Comparison of ENCODE assay signal across 18 cellular contexts in genomic region chr5:16869821-16870796, GRCh38.
A peak's percentile ranks its signal among the peaks of the same experiment; 100 is the strongest.
DNase-seq lines count a peak whose midpoint lies in the region; ATAC-seq, FAIRE-seq and TF ChIP-seq lines count a peak whose summit lies in the region.
"Had no signal": no experiment of that assay in that cellular context is flagged by ENCODE, and none has a peak within 500 bp of the region (broad histone marks: within the 10 kb centered on the region; RNA-seq: fewer than 3 reads in every experiment).

No MANE protein-coding gene starts in this region.

- WGBS in K562 (ENCODE audit: insufficient coverage, low coverage, missing lambda C conversion rate): 1% methylated on average over 15 of the region's 15 CpGs
- WGBS in heart right ventricle, 2 donors: 93% methylated on average over 15 of the region's 15 CpGs

- no peaks in the 10 kb centered on the region for H3K79me2 ChIP-seq in K562 (ENCODE audit: control insufficient read depth, insufficient read depth, low read length)

- H3K9me1 ChIP-seq in K562 (ENCODE audit: control insufficient read depth, insufficient read depth, low read length): no peaks in the 10 kb centered on the region

- H3K4me1 ChIP-seq in K562 (replicated peaks in 1 of 2; ENCODE audit: control insufficient read depth in 2 of 2, insufficient read depth in 2 of 2, low read length in 2 of 2) (no peaks in the 10 kb centered on the region), heart right ventricle (peaks cover 0 to 10% (median 5%) of the 10 kb centered on the region in 9 donors)

- no TSS peak for BruUV-seq in K562 (replicated peaks; lab: Mats Ljungman, UMichigan)

- H3K36me3 ChIP-seq in K562 (ENCODE audit: control insufficient read depth, insufficient read depth, low read length) (no peaks in the 10 kb centered on the region), heart right ventricle (peaks cover 0 to 7% (median 0%) of the 10 kb centered on the region in 9 donors)
- H3K36me3 ChIP-seq: upper lobe of right lung had no signal

- POLR2A ChIA-PET in K562 (lab: Yijun Ruan, JAX): no interaction called here

- TF ChIP-seq POLR2A in K562 (conservative IDR thresholded peaks at IDR 0.05): no peak

- CTCF ChIA-PET in K562 (lab: Yijun Ruan, JAX; ENCODE audit: low intra/inter-chr PET ratio): no interaction called here

- H3K27me3 Mint-ChIP-seq in activated T-cell treated with anti-CD3 and anti-CD28 coated beads, Interleukin-2, amount 50 U/mL, for 24 hours: no peaks in the 10 kb centered on the region
- H3K27me3 Mint-ChIP-seq: B cell; stimulated activated naive B cell treated with anti-CD40 and anti-IgM and Interleukin-4, amounts not matched to agents 10 μg/mL and 1 μg/mL and 100 μg/mL, for 72 hours had no signal

- H3K4me2 ChIP-seq in K562 (ENCODE audit: insufficient read depth, low read length): no peak overlapping the region

- in situ Hi-C loops in K562 (cut with MboI): no loop called here

- H3K4me3 Mint-ChIP-seq in activated T-cell treated with anti-CD3 and anti-CD28 coated beads, Interleukin-2, amount 50 U/mL, for 24 hours: no peak overlapping the region
- H3K4me3 Mint-ChIP-seq: B cell; stimulated activated naive B cell treated with anti-CD40 and anti-IgM and Interleukin-4, amounts not matched to agents 10 μg/mL and 1 μg/mL and 100 μg/mL, for 72 hours had no signal

- H3K27me3 ChIP-seq in K562 (ENCODE audit: control insufficient read depth in 2 of 2, insufficient read depth in 2 of 2, low read length in 2 of 2): peaks cover 0 to 8% of the 10 kb centered on the region in 2 experiments; a peak in 3 of 5 replicates
- H3K27me3 ChIP-seq in heart right ventricle: no peaks in the 10 kb centered on the region
- H3K27me3 ChIP-seq: upper lobe of right lung had no signal

- intact Hi-C loops in K562 (cut with micrococcal nuclease) (no loop called here), heart right ventricle (cut with DNase I) (no loop called here)

- no peak for TF ChIP-seq RAD21 in K562 (CRISPR knock-in tag; conservative IDR thresholded peaks at IDR 0.05 in 1 of 2, IDR thresholded peaks at IDR 0.05 in 1 of 2)

- no peaks in the 10 kb centered on the region for H4K20me1 ChIP-seq in K562 (replicated peaks; ENCODE audit: control insufficient read depth, insufficient read depth, low read length)

- H3K9me3 ChIP-seq in K562 (replicated peaks; ENCODE audit: control insufficient read depth, insufficient read depth, low read depth, low read length) (no peaks in the 10 kb centered on the region), heart right ventricle (peaks cover 0 to 18% (median 0%) of the 10 kb centered on the region in 11 donors)
- H3K9me3 ChIP-seq: upper lobe of right lung had no signal

- H3K36me3 Mint-ChIP-seq in activated T-cell treated with anti-CD3 and anti-CD28 coated beads, Interleukin-2, amount 50 U/mL, for 24 hours (ENCODE audit: low read depth): no peaks in the 10 kb centered on the region

- H3K4me3 ChIP-seq in K562 (no peak overlapping the region), heart right ventricle (no peak overlapping the region)
- H3K4me3 ChIP-seq: lung, upper lobe of right lung had no signal

- H3K27ac Mint-ChIP-seq in activated T-cell treated with anti-CD3 and anti-CD28 coated beads, Interleukin-2, amount 50 U/mL, for 24 hours: no peak overlapping the region
- H3K27ac Mint-ChIP-seq: B cell; stimulated activated naive B cell treated with anti-CD40 and anti-IgM and Interleukin-4, amounts not matched to agents 10 μg/mL and 1 μg/mL and 100 μg/mL, for 72 hours had no signal

- H3K4me1 Mint-ChIP-seq in activated T-cell treated with anti-CD3 and anti-CD28 coated beads, Interleukin-2, amount 50 U/mL, for 24 hours (ENCODE audit: low read depth): no peaks in the 10 kb centered on the region
- H3K4me1 Mint-ChIP-seq: B cell; stimulated activated naive B cell treated with anti-CD40 and anti-IgM and Interleukin-4, amounts not matched to agents 10 μg/mL and 1 μg/mL and 100 μg/mL, for 72 hours had no signal

- TF ChIP-seq EP300 in K562 (IDR thresholded peaks at IDR 0.05; ENCODE audit: low read length): no peak

- H3K9me3 Mint-ChIP-seq in activated T-cell treated with anti-CD3 and anti-CD28 coated beads, Interleukin-2, amount 50 U/mL, for 24 hours: peaks cover 3% of the 10 kb centered on the region

- no peak overlapping the region for H3K9ac ChIP-seq in K562 (ENCODE audit: insufficient read depth in 1 of 2, low read depth in 2 of 2, low read length in 2 of 2)

- no peak for ATAC-seq in K562
- no peak for ATAC-seq in HG03439 (IDR thresholded peaks at IDR 0.05; ENCODE audit: unreplicated experiment)
- no peak for ATAC-seq in heart right ventricle
- ATAC-seq: sciatic nerve; stimulated activated naive B cell treated with anti-CD40 and anti-IgM and Interleukin-4, amounts not matched to agents 10 μg/mL and 1 μg/mL and 100 μg/mL, for 72 hours; upper lobe of right lung had no signal

- H2AFZ ChIP-seq in K562 (ENCODE audit: low read depth, low read length): no peak overlapping the region

- DNase-seq in EH (ENCODE audit: low read depth): peak; percentile 69
- DNase-seq in LoVo (ENCODE audit: low spot score): peak; percentile 69
- DNase-seq in K562 (ENCODE audit: extremely low read depth in 1 of 4, low spot score in 3 of 4): no peak
- DNase-seq in myocyte (ENCODE audit: low read depth): peak; percentile 77
- no peak for DNase-seq in activated T-cell treated with anti-CD3 and anti-CD28 coated beads, Interleukin-2, amount 50 U/mL, for 24 hours
- no peak for DNase-seq in heart right ventricle
- DNase-seq in anterior cingulate cortex (lab: John Stamatoyannopoulos, UW): no peak
- DNase-seq: activated CD4-positive, alpha-beta T cell treated with anti-CD3 and anti-CD28 coated beads, Interleukin-2, amount 50 U/mL, for 48 hours; amygdala; cortex of kidney; NCI-H1092; NCI-H2171 treated with DMSO at 0.1 percent for 48 hours; stimulated activated naive B cell treated with anti-CD40 and anti-IgM and Interleukin-4, amounts not matched to agents 10 μg/mL and 1 μg/mL and 100 μg/mL, for 72 hours; upper lobe of right lung had no signal

- TF ChIP-seq CTCF in K562 (IDR thresholded peaks at IDR 0.05 in 2 of 3, conservative IDR thresholded peaks at IDR 0.05 in 1 of 3; ENCODE audit: insufficient read depth in 2 of 3, low read depth in 1 of 3, low read length in 3 of 3) (no peak), heart right ventricle (IDR thresholded peaks at IDR 0.05) (no peak)

- no peak overlapping the region for H3K27ac ChIP-seq in K562 (ENCODE audit: extremely low read depth, low read depth, low read length)
- H3K27ac ChIP-seq in heart right ventricle: no peak overlapping the region
- H3K27ac ChIP-seq: upper lobe of right lung had no signal

- FAIRE-seq in K562 (lab: Jason Lieb, UNC): no peak

TF ChIP-seq in K562, 482 proteins besides CTCF, POLR2A, EP300 and RAD21:
- no peak for TF ChIP-seq SRF (CRISPR knock-in tag; IDR thresholded peaks at IDR 0.05)
- TF ChIP-seq HNRNPK (IDR thresholded peaks at IDR 0.05; ENCODE audit: low read depth, low read length, poor library complexity, severe bottlenecking): peak; percentile 66
- TF ChIP-seq MYBL2 (IDR thresholded peaks at IDR 0.05; ENCODE audit: low read depth): no peak
- no peak for TF ChIP-seq MYBL2 (CRISPR knock-in tag; IDR thresholded peaks at IDR 0.05; ENCODE audit: borderline replicate concordance)
- TF ChIP-seq PCBP1 (IDR thresholded peaks at IDR 0.05; ENCODE audit: low read depth, low read length, poor library complexity, severe bottlenecking): peak; percentile 45

Comparison
In these comparisons a context has a peak if more than half of its experiments do, and no peak if none do; other contexts are left out.
1. DNase-seq: peak in EH (single experiment), LoVo (single experiment) and myocyte (single experiment); none in K562 (0 of 4), activated T-cell treated with anti-CD3 and anti-CD28 coated beads, Interleukin-2, amount 50 U/mL, for 24 hours (single experiment), heart right ventricle (0 of 2) and anterior cingulate cortex (0 of 58).